Comparison of ENCODE assay signal across 18 cellular contexts in genomic region chr11:61960532-61960931, GRCh38. TPM values are rescaled to one million over a fixed set of nuclear protein-coding genes. Genes with fewer than 3 reads are reported as not detected.
DNase-seq lines count a peak whose midpoint lies in the region; ATAC-seq and TF ChIP-seq lines count a peak whose summit lies in the region.
"Had no signal": no experiment of that assay in that cellular context is flagged by ENCODE, and none has a peak within 500 bp of the region (broad histone marks: within the 10 kb centered on the region; RNA-seq: fewer than 3 reads in every experiment).

No MANE protein-coding gene starts in this region.

- H3K36me3 ChIP-seq in BLaER1 treated with 17β-estradiol and CSF1 and Interleukin-3, amounts not matched to agents 10 nM and 100 nM, result peaks cover 17 to 79% (median 19%) of the 10 kb centered on the region in 11 experiments
- H3K36me3 ChIP-seq in gastroesophageal sphincter, result peaks cover 0 to 67% of the 10 kb centered on the region in 2 donors
- H3K36me3 ChIP-seq in spleen, result peaks cover 0 to 86% (median 17%) of the 10 kb centered on the region in 6 donors
- peaks cover 10% of the 10 kb centered on the region for H3K36me3 ChIP-seq in neural progenitor cell

- peak overlapping the region in 2 of 11 experiments; percentile 23 to 100; a peak in 3 of 22 replicates for H3K9ac ChIP-seq in BLaER1 treated with 17β-estradiol and CSF1 and Interleukin-3, amounts not matched to agents 10 nM and 100 nM
- H3K9ac ChIP-seq in neural progenitor cell, result no peak overlapping the region

- peaks cover 0 to 11% (median 6%) of the 10 kb centered on the region in 11 experiments; a peak in 11 of 22 replicates for H3K27me3 ChIP-seq in BLaER1 treated with 17β-estradiol and CSF1 and Interleukin-3, amounts not matched to agents 10 nM and 100 nM
- H3K27me3 ChIP-seq in gastroesophageal sphincter (peaks cover 5% of the 10 kb centered on the region), spleen (replicated peaks in 1 of 7) (peaks cover 0 to 6% (median 0%) of the 10 kb centered on the region in 7 donors), neural progenitor cell (peaks cover 12% of the 10 kb centered on the region)
- H3K27me3 ChIP-seq: SJCRH30 had no signal

- peak overlapping the region in 8 of 11 experiments; percentile 15 to 100 (median 98); a peak in 9 of 22 replicates for H3K27ac ChIP-seq in BLaER1 treated with 17β-estradiol and CSF1 and Interleukin-3, amounts not matched to agents 10 nM and 100 nM
- H3K27ac ChIP-seq in gastroesophageal sphincter (peak overlapping the region in 3 of 4 donors; percentile 91 to 99 (median 99)), spleen (peak overlapping the region in 4 of 8 donors; percentile 99 to 100 (median 100)), neural progenitor cell (no peak overlapping the region)
- H3K27ac ChIP-seq: SJCRH30 had no signal

- TF ChIP-seq EP300 in gastroesophageal sphincter (IDR thresholded peaks at IDR 0.05), result no peak

- H3K4me3 ChIP-seq in BLaER1 treated with 17β-estradiol and CSF1 and Interleukin-3, amounts not matched to agents 10 nM and 100 nM, result no peak overlapping the region
- no peak overlapping the region for H3K4me3 ChIP-seq in gastroesophageal sphincter
- no peak overlapping the region for H3K4me3 ChIP-seq in spleen
- H3K4me3 ChIP-seq in neural progenitor cell, result no peak overlapping the region
- H3K4me3 ChIP-seq: SJCRH30 had no signal

- H3K79me2 ChIP-seq in neural progenitor cell (ENCODE audit: low read depth), result peaks cover 10% of the 10 kb centered on the region

- H3K36me3 Mint-ChIP-seq in neural progenitor cell, result peaks cover 27% of the 10 kb centered on the region

- H4K20me1 ChIP-seq in BLaER1 treated with 17β-estradiol and CSF1 and Interleukin-3, amounts not matched to agents 10 nM and 100 nM, result peaks cover 10 to 55% (median 20%) of the 10 kb centered on the region in 11 experiments; a peak in 20 of 22 replicates
- peaks cover 22% of the 10 kb centered on the region for H4K20me1 ChIP-seq in neural progenitor cell (ENCODE audit: low read depth)

- no peak for TF ChIP-seq CTCF in gastroesophageal sphincter (IDR thresholded peaks at IDR 0.05)
- no peak for TF ChIP-seq CTCF in spleen (IDR thresholded peaks at IDR 0.05 in 8 of 11, conservative IDR thresholded peaks at IDR 0.05 in 3 of 11)
- no peak for TF ChIP-seq CTCF in neural progenitor cell (IDR thresholded peaks at IDR 0.05)

- H2AFZ ChIP-seq in neural progenitor cell (replicated peaks), result no peak overlapping the region

- H3K9me3 Mint-ChIP-seq in neural progenitor cell, result no peaks in the 10 kb centered on the region
- H3K9me3 Mint-ChIP-seq: stimulated activated naive CD8-positive, alpha-beta T cell treated with anti-CD3 and anti-CD28 coated beads, Interleukin-15, Interleukin-2, amounts not matched to agents 100 ng/mL and 50 ng/mL, for 24 hours had no signal

- H3K4me3 Mint-ChIP-seq in neural progenitor cell, result no peak overlapping the region
- H3K4me3 Mint-ChIP-seq: stimulated activated naive CD8-positive, alpha-beta T cell treated with anti-CD3 and anti-CD28 coated beads, Interleukin-15, Interleukin-2, amounts not matched to agents 100 ng/mL and 50 ng/mL, for 24 hours had no signal

- peak overlapping the region in 4 of 11 experiments; percentile 94 to 100 (median 97); a peak in 5 of 22 replicates for H3K4me2 ChIP-seq in BLaER1 treated with 17β-estradiol and CSF1 and Interleukin-3, amounts not matched to agents 10 nM and 100 nM
- H3K4me2 ChIP-seq in neural progenitor cell, result no peak overlapping the region

- no CpG with 5 or more reads among the region's 3 CpGs for WGBS in gastroesophageal sphincter (ENCODE audit: low coverage in 1 of 2), 2 donors
- WGBS in spleen, 5 donors, result 80 to 85% (median 84%) methylated on average over 3 of the region's 3 CpGs

- peaks cover 38 to 89% (median 67%) of the 10 kb centered on the region in 10 experiments for H3K4me1 ChIP-seq in BLaER1 treated with 17β-estradiol and CSF1 and Interleukin-3, amounts not matched to agents 10 nM and 100 nM
- peaks cover 0 to 64% (median 15%) of the 10 kb centered on the region in 3 donors for H3K4me1 ChIP-seq in gastroesophageal sphincter
- peaks cover 30 to 85% (median 59%) of the 10 kb centered on the region in 6 donors for H3K4me1 ChIP-seq in spleen
- H3K4me1 ChIP-seq in neural progenitor cell, result peaks cover 9% of the 10 kb centered on the region
- H3K4me1 ChIP-seq: SJCRH30 had no signal

- H3K4me1 Mint-ChIP-seq in neural progenitor cell, result peaks cover 10% of the 10 kb centered on the region

- peaks cover 14% of the 10 kb centered on the region for H3K27me3 Mint-ChIP-seq in neural progenitor cell (ENCODE audit: insufficient read depth, low read depth)
- H3K27me3 Mint-ChIP-seq: stimulated activated naive CD8-positive, alpha-beta T cell treated with anti-CD3 and anti-CD28 coated beads, Interleukin-15, Interleukin-2, amounts not matched to agents 100 ng/mL and 50 ng/mL, for 24 hours had no signal

- DNase-seq in D341Med (ENCODE audit: low spot score) (peak; percentile 4), spleen (peak; percentile 55), GOT3 (lab: John Stamatoyannopoulos, UW) (no peak), neural progenitor cell (ENCODE audit: low spot score) (no peak), HCEC 1CT (no peak)
- DNase-seq: activated naive CD4-positive, alpha-beta T cell treated with Interleukin-2 at 50 U/mL for 16 hours; kidney glomerular epithelial cell; NCI-H1048; NCI-H2029 treated with DMSO at 0.1 percent for 48 hours; NCI-H524; occipital lobe; OCI-M1; SJCRH30; T-helper 2 cell had no signal

- ATAC-seq in gastroesophageal sphincter (no peak), HG03469 (IDR thresholded peaks at IDR 0.05; ENCODE audit: unreplicated experiment) (no peak)

- intact Hi-C loops in spleen (cut with DNase I; ENCODE audit: low total_unique reads), result no loop called here

- H3K9me3 ChIP-seq in BLaER1 treated with 17β-estradiol and CSF1 and Interleukin-3, amounts not matched to agents 10 nM and 100 nM (replicated peaks in 1 of 11), result peaks cover 0 to 2% (median 0%) of the 10 kb centered on the region in 11 experiments; a peak in 3 of 22 replicates
- H3K9me3 ChIP-seq in gastroesophageal sphincter (no peaks in the 10 kb centered on the region), spleen (no peaks in the 10 kb centered on the region), neural progenitor cell (ENCODE audit: low read depth) (no peaks in the 10 kb centered on the region)
- H3K9me3 ChIP-seq: SJCRH30 had no signal

- TF ChIP-seq POLR2A in gastroesophageal sphincter (IDR thresholded peaks at IDR 0.05), result no peak
- no peak for TF ChIP-seq POLR2A in spleen (IDR thresholded peaks at IDR 0.05)

- H3F3A ChIP-seq in neural progenitor cell (ENCODE audit: low read depth), result peaks cover 31% of the 10 kb centered on the region

- H3K27ac Mint-ChIP-seq in neural progenitor cell, result no peak overlapping the region
- H3K27ac Mint-ChIP-seq: stimulated activated naive CD8-positive, alpha-beta T cell treated with anti-CD3 and anti-CD28 coated beads, Interleukin-15, Interleukin-2, amounts not matched to agents 100 ng/mL and 50 ng/mL, for 24 hours had no signal

RNA-seq across cellular contexts. Expression of gene FTH1, which starts 6.9 kb away (rescaled TPM):
- 1,000 to 10,000 TPM; 1,945 to 2,292 (median 2,070) TPM for total RNA-seq in gastroesophageal sphincter
- 1,000 to 10,000 TPM; 1,915 to 2,864 (median 2,469) TPM for total RNA-seq in spleen
- polyA plus RNA-seq in spleen, result 1,000 to 10,000 TPM; 2,005 to 3,321 (median 2,533) TPM
- 649 and 846 TPM in 2 replicates for total RNA-seq in neural progenitor cell (ENCODE audit: low replicate concordance)

RNA-seq across cellular contexts. Expression of gene BEST1, which starts 10.4 kb away (rescaled TPM):
- total RNA-seq in gastroesophageal sphincter (1 to 10 TPM; 3.0 to 4.0 (median 3.4) TPM), spleen (10 to 100 TPM in 5 of 7 donors, 1 to 10 TPM in 2; 6.8 to 20.4 (median 12.3) TPM), neural progenitor cell (ENCODE audit: low replicate concordance) (0.15 TPM in 1 of 2 replicates, not detected in the other)
- 1 to 10 TPM; 2.6 to 4.3 (median 3.0) TPM for polyA plus RNA-seq in spleen

RNA-seq across cellular contexts. Expression of gene RAB3IL1, which starts 43.2 kb away (rescaled TPM):
- 10 to 100 TPM; 11.5 to 22.1 (median 14.7) TPM for total RNA-seq in gastroesophageal sphincter
- total RNA-seq in spleen, result 10 to 100 TPM; 34.3 to 57.1 (median 39.5) TPM
- polyA plus RNA-seq in spleen, result 10 to 100 TPM in 2 of 3 donors, 1 to 10 TPM in 1; 6.5 to 17.6 (median 14.1) TPM
- total RNA-seq in neural progenitor cell (ENCODE audit: low replicate concordance), result 1.4 TPM in 2 replicates

Comparison
In these comparisons a context has a peak if more than half of its experiments do, and no peak if none do; other contexts are left out.
1. DNase-seq: peak in D341Med (single experiment) and spleen (single experiment); none in GOT3 (single experiment), neural progenitor cell (single experiment) and HCEC 1CT (single experiment).